ENCODE assay signal across 1 cellular context in genomic region chr4:1599491-1600210, GRCh38.
TF ChIP-seq lines count a peak whose summit lies in the region.

No MANE protein-coding gene starts in this region.

TF ChIP-seq in HepG2, 621 proteins besides CTCF, POLR2A, EP300 and RAD21 (continued from another document):
- TF ChIP-seq ZNF513 (CRISPR knock-in tag; conservative IDR thresholded peaks at IDR 0.05): no peak
- no peak for TF ChIP-seq KLF15 (CRISPR knock-in tag; IDR thresholded peaks at IDR 0.05; ENCODE audit: borderline replicate concordance)
- no peak for TF ChIP-seq ZNF546 (CRISPR knock-in tag; conservative IDR thresholded peaks at IDR 0.05)
- no peak for TF ChIP-seq ZMAT3 (CRISPR knock-in tag; conservative IDR thresholded peaks at IDR 0.05)
